In the genomic region with DNA sequence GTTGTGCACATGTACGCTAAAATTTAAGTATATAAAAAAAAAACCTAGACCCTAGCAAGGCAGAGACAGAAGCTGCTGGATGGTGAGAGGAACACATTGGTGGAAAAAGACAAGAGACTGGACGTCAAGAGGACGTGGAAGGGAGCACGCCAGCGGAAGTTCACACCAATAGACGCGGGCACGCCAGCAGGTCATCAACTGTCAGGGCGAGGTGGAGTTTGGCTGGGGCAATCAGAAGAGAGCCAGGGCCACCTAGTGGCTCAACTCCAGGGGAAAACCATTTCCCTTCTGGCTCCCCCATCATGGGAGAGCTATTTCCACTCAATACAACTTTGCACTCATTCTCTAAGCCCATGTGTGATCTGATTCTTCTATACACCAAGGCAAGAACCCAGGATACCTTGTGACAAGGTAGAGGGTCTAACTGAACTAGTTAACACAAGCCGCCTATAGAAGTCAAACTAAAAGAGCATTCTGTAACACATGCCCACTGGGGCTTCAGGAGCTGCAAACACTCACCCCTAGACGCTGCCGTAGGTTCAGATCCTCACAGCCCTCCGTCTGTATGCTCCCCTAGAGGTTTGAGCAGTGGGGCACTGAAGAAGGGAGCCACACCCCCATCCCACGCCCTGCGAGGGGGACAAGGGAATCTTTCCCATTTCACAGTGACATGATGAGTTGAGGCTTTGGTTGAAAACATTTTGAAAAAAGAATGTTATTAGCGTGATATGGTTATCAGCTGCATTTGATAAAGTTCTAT, we compare ENCODE assay signal across 1 cellular context.
TF ChIP-seq lines count a peak whose summit lies in the region.

No MANE protein-coding gene starts in this region.

TF ChIP-seq in SK-N-SH treated with all-trans-retinoic acid at 6 μM for 48 hours, 23 proteins besides CTCF, POLR2A, EP300 and RAD21 (continued from another document):
- TF ChIP-seq, protein P1, sequence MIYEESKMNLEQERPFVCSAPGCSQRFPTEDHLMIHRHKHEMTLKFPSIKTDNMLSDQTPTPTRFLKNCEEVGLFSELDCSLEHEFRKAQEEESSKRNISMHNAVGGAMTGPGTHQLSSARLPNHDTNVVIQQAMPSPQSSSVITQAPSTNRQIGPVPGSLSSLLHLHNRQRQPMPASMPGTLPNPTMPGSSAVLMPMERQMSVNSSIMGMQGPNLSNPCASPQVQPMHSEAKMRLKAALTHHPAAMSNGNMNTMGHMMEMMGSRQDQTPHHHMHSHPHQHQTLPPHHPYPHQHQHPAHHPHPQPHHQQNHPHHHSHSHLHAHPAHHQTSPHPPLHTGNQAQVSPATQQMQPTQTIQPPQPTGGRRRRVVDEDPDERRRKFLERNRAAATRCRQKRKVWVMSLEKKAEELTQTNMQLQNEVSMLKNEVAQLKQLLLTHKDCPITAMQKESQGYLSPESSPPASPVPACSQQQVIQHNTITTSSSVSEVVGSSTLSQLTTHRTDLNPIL (CRISPR knock-in tag; IDR thresholded peaks at IDR 0.05; ENCODE audit: low read depth), result no peak
- TF ChIP-seq TOX (CRISPR knock-in tag; IDR thresholded peaks at IDR 0.05; ENCODE audit: borderline replicate concordance), result no peak
